1 cellular context compared by ENCODE assay signal in the genomic region with DNA sequence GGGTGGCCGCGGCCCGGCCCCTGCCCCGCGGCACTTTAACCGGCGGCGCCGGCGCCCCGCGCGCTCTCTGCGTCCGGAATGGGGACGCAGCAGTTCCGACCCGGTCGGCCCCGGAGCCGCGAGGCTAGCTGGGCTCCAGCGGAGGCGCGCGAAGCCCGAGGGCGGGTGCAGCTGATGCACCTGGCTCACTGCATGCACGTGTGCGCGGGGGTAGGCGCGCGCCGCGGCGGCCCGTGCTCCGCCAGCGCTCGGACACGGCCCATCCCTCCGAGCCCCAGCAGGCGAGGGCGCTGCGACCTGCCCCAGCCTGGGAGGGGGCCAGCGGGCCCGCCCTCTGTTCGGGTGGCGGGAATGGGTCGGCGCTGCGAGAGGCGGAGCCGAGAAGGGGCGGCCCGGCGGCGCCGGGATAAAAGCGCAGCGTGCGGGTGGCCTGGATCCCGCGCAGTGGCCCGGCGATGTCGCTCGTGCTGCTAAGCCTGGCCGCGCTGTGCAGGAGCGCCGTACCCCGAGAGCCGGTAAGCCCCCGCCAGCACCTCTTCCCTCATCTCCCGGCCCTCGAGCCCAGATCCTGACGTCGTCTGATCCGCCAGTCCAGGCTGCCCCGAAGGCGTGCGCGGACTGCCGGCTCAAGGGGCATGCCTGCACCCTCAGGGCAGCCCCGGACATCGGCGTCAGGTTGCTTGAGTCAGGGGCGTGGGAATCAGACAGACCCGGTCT.
TF ChIP-seq lines count a peak whose summit lies in the region.

A gene with protein sequence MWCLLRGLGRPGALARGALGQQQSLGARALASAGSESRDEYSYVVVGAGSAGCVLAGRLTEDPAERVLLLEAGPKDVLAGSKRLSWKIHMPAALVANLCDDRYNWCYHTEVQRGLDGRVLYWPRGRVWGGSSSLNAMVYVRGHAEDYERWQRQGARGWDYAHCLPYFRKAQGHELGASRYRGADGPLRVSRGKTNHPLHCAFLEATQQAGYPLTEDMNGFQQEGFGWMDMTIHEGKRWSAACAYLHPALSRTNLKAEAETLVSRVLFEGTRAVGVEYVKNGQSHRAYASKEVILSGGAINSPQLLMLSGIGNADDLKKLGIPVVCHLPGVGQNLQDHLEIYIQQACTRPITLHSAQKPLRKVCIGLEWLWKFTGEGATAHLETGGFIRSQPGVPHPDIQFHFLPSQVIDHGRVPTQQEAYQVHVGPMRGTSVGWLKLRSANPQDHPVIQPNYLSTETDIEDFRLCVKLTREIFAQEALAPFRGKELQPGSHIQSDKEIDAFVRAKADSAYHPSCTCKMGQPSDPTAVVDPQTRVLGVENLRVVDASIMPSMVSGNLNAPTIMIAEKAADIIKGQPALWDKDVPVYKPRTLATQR (minus strand): TSS at position 286 of the 717 bp plus-strand sequence. CDS start 22,411 bp downstream, outside the sequence.
TSS of gene IL17RB (plus strand) at position 435 of the 717 bp plus-strand sequence. CDS start at position 456, 21 bp downstream.

TF ChIP-seq in WTC11, 78 proteins besides CTCF, POLR2A, EP300 and RAD21 (continued from another document and continues in another):
- TF ChIP-seq E2F5 (CRISPR knock-in tag; IDR thresholded peaks at IDR 0.05) (peak; percentile 99), HMGA2 (CRISPR knock-in tag; IDR thresholded peaks at IDR 0.05) (no peak), TCF7 (CRISPR knock-in tag; IDR thresholded peaks at IDR 0.05; ENCODE audit: low read depth) (peak; percentile 76; the same call in 1 of the 2 replicates), ZBTB43 (CRISPR knock-in tag; IDR thresholded peaks at IDR 0.05) (peak; percentile 74; the same call in 1 of the 2 replicates), MAX (CRISPR knock-in tag; IDR thresholded peaks at IDR 0.05) (peak; percentile 96), SMAD3 (CRISPR knock-in tag; IDR thresholded peaks at IDR 0.05; ENCODE audit: borderline replicate concordance) (peak; percentile 66; the same call in 1 of the 2 replicates), IRF2 (CRISPR knock-in tag; IDR thresholded peaks at IDR 0.05; ENCODE audit: borderline replicate concordance, low read depth) (no peak), AFF4 (CRISPR knock-in tag; IDR thresholded peaks at IDR 0.05; ENCODE audit: borderline replicate concordance) (no peak; the same call in 1 of the 2 replicates), SOX15 (CRISPR knock-in tag; IDR thresholded peaks at IDR 0.05) (no peak), NR2C2 (CRISPR knock-in tag; IDR thresholded peaks at IDR 0.05) (no peak), ZBTB21 (CRISPR knock-in tag; IDR thresholded peaks at IDR 0.05; ENCODE audit: borderline replicate concordance) (no peak), NR3C1 (CRISPR knock-in tag; conservative IDR thresholded peaks at IDR 0.05; ENCODE audit: low read depth) (peak; percentile 93), CBFB (CRISPR knock-in tag; IDR thresholded peaks at IDR 0.05; ENCODE audit: low read depth) (no peak), GRHL2 (CRISPR knock-in tag; IDR thresholded peaks at IDR 0.05; ENCODE audit: insufficient replicate concordance, severe bottlenecking) (no peak), ZNF425 (CRISPR knock-in tag; conservative IDR thresholded peaks at IDR 0.05) (no peak), ZNF423 (CRISPR knock-in tag; IDR thresholded peaks at IDR 0.05) (no peak), NFE2L1 (CRISPR knock-in tag; IDR thresholded peaks at IDR 0.05) (peak; percentile 87), ZSCAN18 (CRISPR knock-in tag; IDR thresholded peaks at IDR 0.05) (no peak), ARID4B (CRISPR knock-in tag; IDR thresholded peaks at IDR 0.05; ENCODE audit: borderline replicate concordance) (no peak), ZNF532 (CRISPR knock-in tag; IDR thresholded peaks at IDR 0.05; ENCODE audit: borderline replicate concordance) (no peak), ZNF317 (CRISPR knock-in tag; IDR thresholded peaks at IDR 0.05; ENCODE audit: borderline replicate concordance, low read depth) (peak; percentile 28; the same call in 1 of the 2 replicates), ZNF263 (CRISPR knock-in tag; IDR thresholded peaks at IDR 0.05; ENCODE audit: low read depth) (peak; percentile 64; the same call in 1 of the 2 replicates), ELF4 (CRISPR knock-in tag; IDR thresholded peaks at IDR 0.05; ENCODE audit: low read depth) (peak; percentile 89; the same call in 1 of the 2 replicates), SP1 (CRISPR knock-in tag; conservative IDR thresholded peaks at IDR 0.05) (peak; percentile 88), ZMAT4 (CRISPR knock-in tag; IDR thresholded peaks at IDR 0.05) (no peak), ZNF416 (CRISPR knock-in tag; IDR thresholded peaks at IDR 0.05) (no peak), SMAD4 (CRISPR knock-in tag; IDR thresholded peaks at IDR 0.05) (no peak), ATF1 (CRISPR knock-in tag; IDR thresholded peaks at IDR 0.05) (no peak; the same call in 1 of the 2 replicates)
